In genomic region chr9:136117291-136118060, GRCh38 we compare ENCODE assay signal across 8 cellular contexts. TPM values are rescaled to one million over a fixed set of nuclear protein-coding genes. Genes with fewer than 3 reads are reported as not detected.
A peak's percentile ranks its signal among the peaks of the same experiment; 100 is the strongest.
DNase-seq lines count a peak whose midpoint lies in the region; ATAC-seq and TF ChIP-seq lines count a peak whose summit lies in the region.

No MANE protein-coding gene starts in this region.

- peak overlapping the region; percentile 92 for H3K27ac ChIP-seq in cardiac muscle cell

- peaks cover 13% of the 10 kb centered on the region for H3K4me1 ChIP-seq in cardiac muscle cell (ENCODE audit: low read depth)

- peak overlapping the region; percentile 76 for H3K27ac Mint-ChIP-seq in activated CD4-positive, alpha-beta T cell treated with anti-CD3 and anti-CD28 coated beads, Interleukin-2, amount 10 ng/mL, durations not matched to agents 7 days and 5 days
- H3K27ac Mint-ChIP-seq in activated B cell treated with CpG ODN at 0.5 μM for 24 hours = peak overlapping the region; percentile 68

- POLR2A ChIA-PET in activated CD4-positive, alpha-beta T cell treated with anti-CD3 and anti-CD28 coated beads, Interleukin-2, amount 10 ng/mL, durations not matched to agents 7 days and 5 days (lab: Charles Lee) = interaction anchor here (1.1 kb wide), 1 partner anchor 8 kb away, joined by 6 read pairs; no protein-coding TSS in a partner anchor
- POLR2A ChIA-PET in activated B cell treated with CpG ODN at 0.5 μM for 24 hours (lab: Charles Lee) = interaction anchor here (0.7 to 2.9 kb wide), 5 partner anchors 8 to 283 kb away, joined by 4 to 16 read pairs (median 7); partner anchors contain the start of genes DNLZ, SNAPC4 and UBAC1

- no peaks in the 10 kb centered on the region for H3K9me3 Mint-ChIP-seq in activated CD4-positive, alpha-beta T cell treated with anti-CD3 and anti-CD28 coated beads, Interleukin-2, amount 10 ng/mL, durations not matched to agents 7 days and 5 days
- H3K9me3 Mint-ChIP-seq in activated B cell treated with CpG ODN at 0.5 μM for 24 hours = no peaks in the 10 kb centered on the region

- peaks cover 3% of the 10 kb centered on the region for H3K36me3 ChIP-seq in cardiac muscle cell

- CTCF ChIA-PET in activated CD4-positive, alpha-beta T cell treated with anti-CD3 and anti-CD28 coated beads, Interleukin-2, amount 10 ng/mL, durations not matched to agents 7 days and 5 days (lab: Charles Lee) = interaction anchor here (1.1 to 1.3 kb wide), 2 partner anchors 8 to 11 kb away, joined by 3 to 7 read pairs; no protein-coding TSS in a partner anchor
- CTCF ChIA-PET in activated B cell treated with CpG ODN at 0.5 μM for 24 hours (lab: Charles Lee) = interaction anchor here (0.6 to 8.2 kb wide), 5 partner anchors 8 to 177 kb away, joined by 3 to 68 read pairs (median 3); no protein-coding TSS in a partner anchor

- peak overlapping the region; percentile 74 for H3K4me3 ChIP-seq in cardiac muscle cell
- H3K4me3 ChIP-seq in skeletal muscle cell (ENCODE audit: low read depth, low read length) = peak overlapping the region; percentile 73

- peaks cover 29% of the 10 kb centered on the region for H3K4me1 Mint-ChIP-seq in activated CD4-positive, alpha-beta T cell treated with anti-CD3 and anti-CD28 coated beads, Interleukin-2, amount 10 ng/mL, durations not matched to agents 7 days and 5 days
- peaks cover 5% of the 10 kb centered on the region for H3K4me1 Mint-ChIP-seq in activated B cell treated with CpG ODN at 0.5 μM for 24 hours

- peak; percentile 12 for ATAC-seq in HG03196 (IDR thresholded peaks at IDR 0.05; ENCODE audit: unreplicated experiment)
- no peak for ATAC-seq in activated B cell treated with CpG ODN at 0.5 μM for 24 hours (ENCODE audit: low read depth)

- H3K36me3 Mint-ChIP-seq in activated CD4-positive, alpha-beta T cell treated with anti-CD3 and anti-CD28 coated beads, Interleukin-2, amount 10 ng/mL, durations not matched to agents 7 days and 5 days (ENCODE audit: low read depth) = peaks cover 21% of the 10 kb centered on the region
- H3K36me3 Mint-ChIP-seq in activated B cell treated with CpG ODN at 0.5 μM for 24 hours (ENCODE audit: low read depth) = peaks cover 17% of the 10 kb centered on the region

- no peaks in the 10 kb centered on the region for H3K27me3 Mint-ChIP-seq in activated CD4-positive, alpha-beta T cell treated with anti-CD3 and anti-CD28 coated beads, Interleukin-2, amount 10 ng/mL, durations not matched to agents 7 days and 5 days
- no peaks in the 10 kb centered on the region for H3K27me3 Mint-ChIP-seq in activated B cell treated with CpG ODN at 0.5 μM for 24 hours

- H3K4me3 Mint-ChIP-seq in activated CD4-positive, alpha-beta T cell treated with anti-CD3 and anti-CD28 coated beads, Interleukin-2, amount 10 ng/mL, durations not matched to agents 7 days and 5 days = peak overlapping the region; percentile 74
- H3K4me3 Mint-ChIP-seq in activated B cell treated with CpG ODN at 0.5 μM for 24 hours = peak overlapping the region; percentile 75

- no peak for DNase-seq in activated CD4-positive, alpha-beta T cell treated with anti-CD3 and anti-CD28 coated beads, Interleukin-2, amount 10 ng/mL, durations not matched to agents 7 days and 5 days
- no peak for DNase-seq in activated CD4-positive, alpha-beta T cell treated with anti-CD3 and anti-CD28 coated beads, Interleukin-2, amount 50 U/mL, for 1 hour
- DNase-seq in activated B cell treated with CpG ODN at 0.5 μM for 24 hours (no peak), cardiac muscle cell (ENCODE audit: low read depth in 1 of 2, low spot score in 1 of 2) (peak in 1 of 2 donors; percentile 19), skeletal muscle cell (ENCODE audit: low read depth) (no peak), SW 1271 (lab: John Stamatoyannopoulos, UW) (no peak), HuH-7.5 (ENCODE audit: low spot score) (no peak)

- intact Hi-C loops in activated B cell treated with CpG ODN at 0.5 μM for 24 hours (cut with micrococcal nuclease) = loop anchor here (1.0 to 5.0 kb wide), 6 partner anchors 8 to 285 kb away; partner anchors contain the start of genes CAMSAP1, QSOX2, SNAPC4 and UBAC1

- TF ChIP-seq CTCF in activated B cell treated with CpG ODN at 0.5 μM for 24 hours (IDR thresholded peaks at IDR 0.05) (no peak), cardiac muscle cell (IDR thresholded peaks at IDR 0.05; ENCODE audit: low read depth, low read length) (no peak)

- H3K27me3 ChIP-seq in cardiac muscle cell = no peaks in the 10 kb centered on the region

- no peaks in the 10 kb centered on the region for H3K9me3 ChIP-seq in cardiac muscle cell (ENCODE audit: low read depth)

RNA-seq across cellular contexts. Expression of gene TMEM250, which starts 1.2 kb away (rescaled TPM):
- total RNA-seq in activated CD4-positive, alpha-beta T cell treated with anti-CD3 and anti-CD28 coated beads, Interleukin-2, amount 10 ng/mL, durations not matched to agents 7 days and 5 days = 10 to 100 TPM; 50.2 to 56.4 TPM
- total RNA-seq in activated B cell treated with CpG ODN at 0.5 μM for 24 hours = 23.3 and 23.4 TPM in 2 replicates
- total RNA-seq in cardiac muscle cell = 29.3 and 41.6 TPM in 2 replicates
- polyA plus RNA-seq in cardiac muscle cell = 25.6 and 27.0 TPM in 2 replicates

RNA-seq across cellular contexts. Expression of gene NACC2, which starts 22.4 kb away (rescaled TPM):
- 1 to 10 TPM; 4.1 to 4.4 TPM for total RNA-seq in activated CD4-positive, alpha-beta T cell treated with anti-CD3 and anti-CD28 coated beads, Interleukin-2, amount 10 ng/mL, durations not matched to agents 7 days and 5 days
- 1.5 and 1.6 TPM in 2 replicates for total RNA-seq in activated B cell treated with CpG ODN at 0.5 μM for 24 hours
- total RNA-seq in cardiac muscle cell = 12.0 and 12.2 TPM in 2 replicates
- polyA plus RNA-seq in cardiac muscle cell = 4.4 and 5.0 TPM in 2 replicates
